In genomic region chr2:226673314-226673723, GRCh38 we compare ENCODE assay signal across 9 cellular contexts.
A peak's percentile ranks its signal among the peaks of the same experiment; 100 is the strongest.
DNase-seq lines count a peak whose midpoint lies in the region; ATAC-seq and TF ChIP-seq lines count a peak whose summit lies in the region.
"Had no signal": no experiment of that assay in that cellular context is flagged by ENCODE, and none has a peak within 500 bp of the region (broad histone marks: within the 10 kb centered on the region; RNA-seq: fewer than 3 reads in every experiment).

No MANE protein-coding gene starts in this region.

- H3K4me1 Mint-ChIP-seq in activated CD4-positive, alpha-beta T cell treated with anti-CD3 and anti-CD28 coated beads for 36 hours = peaks cover 6% of the 10 kb centered on the region

- H3K4me2 ChIP-seq in HCT116 (ENCODE audit: low read length) (peak overlapping the region; percentile 57), smooth muscle cell (peak overlapping the region; percentile 30)

- peak; percentile 56 for TF ChIP-seq RAD21 in HCT116 (IDR thresholded peaks at IDR 0.05; ENCODE audit: low read depth)

- peaks cover 8% of the 10 kb centered on the region for H3F3A ChIP-seq in smooth muscle cell (ENCODE audit: low read depth)

- H3K4me3 ChIP-seq in HCT116 (replicated peaks in 1 of 2; ENCODE audit: low read depth in 1 of 2, low read length in 2 of 2) (no peak overlapping the region), SJSA1 (no peak overlapping the region), foreskin fibroblast (ENCODE audit: low read depth in 1 of 2, low read length in 2 of 2) (no peak overlapping the region), smooth muscle cell (no peak overlapping the region), testis (no peak overlapping the region)

- no peak overlapping the region for H3K27ac Mint-ChIP-seq in activated CD4-positive, alpha-beta T cell treated with anti-CD3 and anti-CD28 coated beads for 36 hours
- H3K27ac Mint-ChIP-seq: T-helper 1 cell treated with Interleukin-12 subunit alpha and Interleukin-12 subunit beta and Interleukin-4 antibody, amounts not matched to agents 30 μg/mL and 1 μg/mL, for 36 hours had no signal

- RAD21 ChIA-PET in HCT116 (lab: Charles Lee; ENCODE audit: low non-redundant PET in 1 of 2, low total read pairs in 2 of 2, uncharacterized antibody in 2 of 2, unreplicated experiment in 2 of 2) = interaction anchor here (0.5 to 1.4 kb wide), 3 partner anchors 22 to 491 kb away, joined by 3 to 5 read pairs (median 3); no protein-coding TSS in a partner anchor

- intact Hi-C loops in HCT116 (cut with micrococcal nuclease) (no loop called here), testis (cut with DNase I; ENCODE audit: low total_unique reads) (no loop called here)
- intact Hi-C loops in activated CD4-positive, alpha-beta T cell treated with anti-CD3 and anti-CD28 coated beads for 36 hours (cut with DNase I, micrococcal nuclease) = no loop called here

- WGBS in smooth muscle cell (ENCODE audit: low lambda C conversion rate) = 15% methylated on average over 4 of the region's 4 CpGs
- WGBS in testis, 2 donors = 57 to 60% methylated on average over 4 of the region's 4 CpGs

- H3K9me3 ChIP-seq in HCT116 (ENCODE audit: control insufficient read depth in 1 of 2, insufficient read depth in 1 of 2, low read depth in 1 of 2, low read length in 2 of 2) (no peaks in the 10 kb centered on the region), SJSA1 (replicated peaks) (no peaks in the 10 kb centered on the region), smooth muscle cell (replicated peaks; ENCODE audit: low read depth) (no peaks in the 10 kb centered on the region), testis (no peaks in the 10 kb centered on the region)

- peak overlapping the region; percentile 22 for H2AFZ ChIP-seq in HCT116 (ENCODE audit: low read depth, low read length, poor library complexity, severe bottlenecking)
- no peak overlapping the region for H2AFZ ChIP-seq in smooth muscle cell (ENCODE audit: low read depth)

- no peak overlapping the region for H3K4me3 Mint-ChIP-seq in activated CD4-positive, alpha-beta T cell treated with anti-CD3 and anti-CD28 coated beads for 36 hours
- H3K4me3 Mint-ChIP-seq: T-helper 1 cell treated with Interleukin-12 subunit alpha and Interleukin-12 subunit beta and Interleukin-4 antibody, amounts not matched to agents 30 μg/mL and 1 μg/mL, for 36 hours had no signal

- POLR2A ChIA-PET in HCT116 (lab: Charles Lee) = interaction anchor here (0.8 to 4.3 kb wide), 10 partner anchors 9 to 127 kb away, joined by 3 to 35 read pairs (median 4); partner anchors contain the start of gene IRS1
- POLR2A ChIA-PET in activated CD4-positive, alpha-beta T cell treated with anti-CD3 and anti-CD28 coated beads for 36 hours (lab: Charles Lee) = no interaction called here

- peak overlapping the region; percentile 98 for H3K27ac ChIP-seq in HCT116 (ENCODE audit: low read depth, low read length)
- peak overlapping the region; percentile 24; the same call in 1 of the 2 replicates for H3K27ac ChIP-seq in SJSA1
- peak overlapping the region; percentile 6 for H3K27ac ChIP-seq in smooth muscle cell (ENCODE audit: low read depth)
- H3K27ac ChIP-seq in testis = no peak overlapping the region

- TF ChIP-seq CTCF in HCT116 (IDR thresholded peaks at IDR 0.05 in 2 of 3, conservative IDR thresholded peaks at IDR 0.05 in 1 of 3; ENCODE audit: borderline replicate concordance in 1 of 3, insufficient read depth in 1 of 3, low read depth in 2 of 3, low read length in 2 of 3) (no peak), foreskin fibroblast (IDR thresholded peaks at IDR 0.05; ENCODE audit: low read depth, low read length) (no peak), smooth muscle cell (IDR thresholded peaks at IDR 0.05; ENCODE audit: borderline replicate concordance, insufficient read depth, poor library complexity, severe bottlenecking) (no peak), testis (IDR thresholded peaks at IDR 0.05) (no peak)

- peaks cover 0 to 5% of the 10 kb centered on the region in 2 experiments; a peak in 1 of 4 replicates for H3K36me3 ChIP-seq in HCT116 (ENCODE audit: control insufficient read depth in 1 of 2, insufficient read depth in 2 of 2, low read length in 2 of 2)
- H3K36me3 ChIP-seq in SJSA1 = no peaks in the 10 kb centered on the region
- H3K36me3 ChIP-seq in smooth muscle cell (ENCODE audit: low read depth) = no peaks in the 10 kb centered on the region
- H3K36me3 ChIP-seq in testis (ENCODE audit: low read depth, missing control alignments) = no peaks in the 10 kb centered on the region

- TF ChIP-seq POLR2A in HCT116 (IDR thresholded peaks at IDR 0.05; ENCODE audit: borderline replicate concordance, extremely low read depth, insufficient read depth, insufficient read length) = no peak
- no peak for TF ChIP-seq POLR2A in testis (IDR thresholded peaks at IDR 0.05)

- H3K27me3 Mint-ChIP-seq in activated CD4-positive, alpha-beta T cell treated with anti-CD3 and anti-CD28 coated beads for 36 hours = peaks cover 13% of the 10 kb centered on the region

- H3K79me2 ChIP-seq in HCT116 (ENCODE audit: insufficient read depth, low read length) (no peaks in the 10 kb centered on the region), smooth muscle cell (ENCODE audit: low read depth) (no peaks in the 10 kb centered on the region)

- no TSS peak for BruUV-seq in HCT116 (replicated peaks; lab: Mats Ljungman, UMichigan)

- H4K20me1 ChIP-seq in HCT116 (ENCODE audit: insufficient read depth) (no peaks in the 10 kb centered on the region), smooth muscle cell (ENCODE audit: low read depth) (no peaks in the 10 kb centered on the region)

- DNase-seq in HCT116 (ENCODE audit: low read depth, low spot score) (peak; percentile 98), SJSA1 (ENCODE audit: low read depth in 1 of 2, low spot score in 2 of 2) (peak; percentile 52 to 64), foreskin fibroblast (peak; percentile 85 to 91), smooth muscle cell (lab: John Stamatoyannopoulos, UW; ENCODE audit: unreplicated experiment) (no peak), retina (no peak), testis (no peak)
- no peak for DNase-seq in activated CD4-positive, alpha-beta T cell treated with anti-CD3 and anti-CD28 coated beads for 36 hours
- DNase-seq: NCI-H1092 treated with DMSO at 0.1 percent for 48 hours had no signal

- ATAC-seq in HCT116 = peak; percentile 90
- no peak for ATAC-seq in activated CD4-positive, alpha-beta T cell treated with anti-CD3 and anti-CD28 coated beads for 36 hours

- CTCF ChIA-PET in HCT116 (lab: Charles Lee) = interaction anchor here (0.6 to 1.4 kb wide), 3 partner anchors 21 to 129 kb away, joined by 3 read pairs; no protein-coding TSS in a partner anchor
- CTCF ChIA-PET in activated CD4-positive, alpha-beta T cell treated with anti-CD3 and anti-CD28 coated beads for 36 hours (lab: Charles Lee) = no interaction called here

- H3K27me3 ChIP-seq in HCT116 (ENCODE audit: insufficient read depth, low read length) = no peaks in the 10 kb centered on the region
- H3K27me3 ChIP-seq in SJSA1 (replicated peaks) = no peaks in the 10 kb centered on the region
- H3K27me3 ChIP-seq in smooth muscle cell (ENCODE audit: low read depth) = no peaks in the 10 kb centered on the region
- H3K27me3 ChIP-seq in testis = no peaks in the 10 kb centered on the region

- H3K4me1 ChIP-seq in HCT116 (ENCODE audit: control insufficient read depth in 1 of 2, insufficient read depth in 2 of 2, low read length in 2 of 2) = peaks cover 59 to 75% of the 10 kb centered on the region in 2 experiments
- H3K4me1 ChIP-seq in SJSA1 (replicated peaks) = peaks cover 21% of the 10 kb centered on the region
- peaks cover 6% of the 10 kb centered on the region for H3K4me1 ChIP-seq in smooth muscle cell (ENCODE audit: low read depth)
- H3K4me1 ChIP-seq in testis = no peaks in the 10 kb centered on the region

- no peaks in the 10 kb centered on the region for H3K9me2 ChIP-seq in HCT116 (ENCODE audit: insufficient read depth)

- H3K9me3 Mint-ChIP-seq in activated CD4-positive, alpha-beta T cell treated with anti-CD3 and anti-CD28 coated beads for 36 hours (ENCODE audit: low read depth) = no peaks in the 10 kb centered on the region

- H3K9ac ChIP-seq in HCT116 (ENCODE audit: low read length) (peak overlapping the region; percentile 61), smooth muscle cell (ENCODE audit: low read depth) (no peak overlapping the region)

- no peaks in the 10 kb centered on the region for H3K36me3 Mint-ChIP-seq in activated CD4-positive, alpha-beta T cell treated with anti-CD3 and anti-CD28 coated beads for 36 hours (ENCODE audit: low read depth)

TF ChIP-seq in HCT116, 20 proteins besides CTCF, POLR2A, EP300 and RAD21 (continues in another document):
- TF ChIP-seq, protein P1, sequence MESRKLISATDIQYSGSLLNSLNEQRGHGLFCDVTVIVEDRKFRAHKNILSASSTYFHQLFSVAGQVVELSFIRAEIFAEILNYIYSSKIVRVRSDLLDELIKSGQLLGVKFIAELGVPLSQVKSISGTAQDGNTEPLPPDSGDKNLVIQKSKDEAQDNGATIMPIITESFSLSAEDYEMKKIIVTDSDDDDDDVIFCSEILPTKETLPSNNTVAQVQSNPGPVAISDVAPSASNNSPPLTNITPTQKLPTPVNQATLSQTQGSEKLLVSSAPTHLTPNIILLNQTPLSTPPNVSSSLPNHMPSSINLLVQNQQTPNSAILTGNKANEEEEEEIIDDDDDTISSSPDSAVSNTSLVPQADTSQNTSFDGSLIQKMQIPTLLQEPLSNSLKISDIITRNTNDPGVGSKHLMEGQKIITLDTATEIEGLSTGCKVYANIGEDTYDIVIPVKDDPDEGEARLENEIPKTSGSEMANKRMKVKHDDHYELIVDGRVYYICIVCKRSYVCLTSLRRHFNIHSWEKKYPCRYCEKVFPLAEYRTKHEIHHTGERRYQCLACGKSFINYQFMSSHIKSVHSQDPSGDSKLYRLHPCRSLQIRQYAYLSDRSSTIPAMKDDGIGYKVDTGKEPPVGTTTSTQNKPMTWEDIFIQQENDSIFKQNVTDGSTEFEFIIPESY (IDR thresholded peaks at IDR 0.05; ENCODE audit: extremely low read depth, insufficient replicate concordance, low read length) = peak; percentile 85
- peak; percentile 69 for TF ChIP-seq SRF (IDR thresholded peaks at IDR 0.05; ENCODE audit: low read depth)
- peak; percentile 86 for TF ChIP-seq CEBPB (IDR thresholded peaks at IDR 0.05; ENCODE audit: low read depth)
- TF ChIP-seq CBX3 (IDR thresholded peaks at IDR 0.05; ENCODE audit: low read depth) = peak; percentile 97
- no peak for TF ChIP-seq ZNF274 (IDR thresholded peaks at IDR 0.05; ENCODE audit: low read depth, low read length)
- peak; percentile 82 for TF ChIP-seq FOSL1 (IDR thresholded peaks at IDR 0.05; ENCODE audit: low read depth)
- peak; percentile 100 for TF ChIP-seq SP1 (IDR thresholded peaks at IDR 0.05; ENCODE audit: low read depth)
- TF ChIP-seq JUND (IDR thresholded peaks at IDR 0.05) = peak; percentile 96
- TF ChIP-seq SIN3A (IDR thresholded peaks at IDR 0.05; ENCODE audit: low read depth) = peak; percentile 62; the same call in 1 of the 2 replicates
- no peak for TF ChIP-seq ZFX (IDR thresholded peaks at IDR 0.05)
- peak; percentile 87 for TF ChIP-seq POLR2AphosphoS5 (IDR thresholded peaks at IDR 0.05; ENCODE audit: low read depth, low read length)
- peak; percentile 97 for TF ChIP-seq TCF7L2 (IDR thresholded peaks at IDR 0.05; ENCODE audit: borderline replicate concordance, extremely low read depth, insufficient read depth, insufficient read length)

Comparison
In these comparisons a context has a peak if more than half of its experiments do, and no peak if none do; other contexts are left out.
1. DNase-seq: peak in HCT116 (single experiment), SJSA1 (2 of 2) and foreskin fibroblast (2 of 2); none in smooth muscle cell (single experiment), retina (single experiment), activated CD4-positive, alpha-beta T cell treated with anti-CD3 and anti-CD28 coated beads for 36 hours (single experiment) and testis (single experiment).
2. H3K27ac ChIP-seq: peak in HCT116 (single experiment), SJSA1 (single experiment) and smooth muscle cell (single experiment); none in testis (0 of 2).